In genomic region chr16:4323071-4323844, GRCh38 we compare ENCODE assay signal across 10 cellular contexts. TPM values are rescaled to one million over a fixed set of nuclear protein-coding genes. Genes with fewer than 3 reads are reported as not detected.
DNase-seq lines count a peak whose midpoint lies in the region; ATAC-seq and TF ChIP-seq lines count a peak whose summit lies in the region.
"Had no signal": no experiment of that assay in that cellular context is flagged by ENCODE, and none has a peak within 500 bp of the region (broad histone marks: within the 10 kb centered on the region; RNA-seq: fewer than 3 reads in every experiment).

No MANE protein-coding gene starts in this region.

- peak; percentile 58 for DNase-seq in endodermal cell
- peak; percentile 71 for DNase-seq in lower lobe of right lung
- DNase-seq in NCI-H774 (lab: John Stamatoyannopoulos, UW): no peak
- DNase-seq in NCI-H2227 (lab: John Stamatoyannopoulos, UW; ENCODE audit: unreplicated experiment): no peak
- no peak for DNase-seq in brain microvascular endothelial cell
- no peak for DNase-seq in WERI-Rb-1
- DNase-seq: T1000 had no signal

- no peaks in the 10 kb centered on the region for H3K27me3 ChIP-seq in HUES48 (ENCODE audit: control insufficient read depth, insufficient read depth, low read length)
- no peaks in the 10 kb centered on the region for H3K27me3 ChIP-seq in endodermal cell (ENCODE audit: control insufficient read depth, insufficient read depth, low read length, poor library complexity, severe bottlenecking)
- no peaks in the 10 kb centered on the region for H3K27me3 ChIP-seq in lower lobe of right lung (ENCODE audit: low read depth)
- no peaks in the 10 kb centered on the region for H3K27me3 ChIP-seq in brain microvascular endothelial cell (replicated peaks)
- no peaks in the 10 kb centered on the region for H3K27me3 ChIP-seq in WERI-Rb-1 (ENCODE audit: insufficient read depth, low read depth, severe bottlenecking)

- TF ChIP-seq CTCF in endodermal cell (conservative IDR thresholded peaks at IDR 0.05): no peak
- no peak for TF ChIP-seq CTCF in lower lobe of right lung (IDR thresholded peaks at IDR 0.05)
- no peak for TF ChIP-seq CTCF in brain microvascular endothelial cell (IDR thresholded peaks at IDR 0.05; ENCODE audit: low read depth, low read length, missing control alignments)
- TF ChIP-seq CTCF in WERI-Rb-1 (IDR thresholded peaks at IDR 0.05; ENCODE audit: low read depth, low read length): no peak

- ATAC-seq in lower lobe of right lung: peak; percentile 58 to 60

- peak overlapping the region; percentile 61 for H3K27ac ChIP-seq in HUES48 (ENCODE audit: low read depth, low read length)
- peak overlapping the region; percentile 17 for H3K27ac ChIP-seq in endodermal cell (ENCODE audit: low read depth, low read length)
- H3K27ac ChIP-seq in lower lobe of right lung: peak overlapping the region; percentile 85
- H3K27ac ChIP-seq in temporal lobe (ENCODE audit: low read depth, low read length): peak overlapping the region; percentile 17
- no peak overlapping the region for H3K27ac ChIP-seq in brain microvascular endothelial cell
- H3K27ac ChIP-seq in WERI-Rb-1: no peak overlapping the region

- no peaks in the 10 kb centered on the region for H3K36me3 ChIP-seq in HUES48 (ENCODE audit: control insufficient read depth, insufficient read depth, low read length)
- no peaks in the 10 kb centered on the region for H3K36me3 ChIP-seq in endodermal cell (ENCODE audit: control insufficient read depth, insufficient read depth, low read length)
- H3K36me3 ChIP-seq in lower lobe of right lung: no peaks in the 10 kb centered on the region
- no peaks in the 10 kb centered on the region for H3K36me3 ChIP-seq in brain microvascular endothelial cell (replicated peaks)
- no peaks in the 10 kb centered on the region for H3K36me3 ChIP-seq in WERI-Rb-1

- no peaks in the 10 kb centered on the region for H3K27me3 Mint-ChIP-seq in endodermal cell (ENCODE audit: insufficient read depth)

- H3K9me3 ChIP-seq in HUES48 (ENCODE audit: control insufficient read depth, insufficient read depth, low read length) (no peaks in the 10 kb centered on the region), endodermal cell (ENCODE audit: control insufficient read depth, low read length) (no peaks in the 10 kb centered on the region), lower lobe of right lung (no peaks in the 10 kb centered on the region), WERI-Rb-1 (ENCODE audit: severe bottlenecking) (no peaks in the 10 kb centered on the region)

- no peaks in the 10 kb centered on the region for H3K9me3 Mint-ChIP-seq in endodermal cell
- H3K9me3 Mint-ChIP-seq: neural crest cell had no signal

- 91 to 94% methylated on average over 11 to 21 of the region's 21 CpGs for WGBS in endodermal cell (ENCODE audit: insufficient coverage in 1 of 2, insufficient read length in 1 of 2), 2 experiments

- no peaks in the 10 kb centered on the region for H3K36me3 Mint-ChIP-seq in endodermal cell (ENCODE audit: low read depth)

- H3K4me3 Mint-ChIP-seq in endodermal cell: no peak overlapping the region

- intact Hi-C loops in lower lobe of right lung (cut with DNase I): no loop called here

- in situ Hi-C loops in brain microvascular endothelial cell (cut with HindIII; ENCODE audit: low pct_ligation_motif_present, low sequenced_read_pairs): no loop called here

- H3K4me1 Mint-ChIP-seq in endodermal cell: peaks cover 6% of the 10 kb centered on the region

- H3K27ac Mint-ChIP-seq in endodermal cell: no peak overlapping the region

- no peak overlapping the region for H3K9ac ChIP-seq in HUES48 (ENCODE audit: low read depth, low read length)
- H3K9ac ChIP-seq in endodermal cell (ENCODE audit: extremely low read depth, low read length, poor library complexity, severe bottlenecking): no peak overlapping the region

- no peak overlapping the region for H3K4me3 ChIP-seq in HUES48 (ENCODE audit: low read depth, low read length)
- H3K4me3 ChIP-seq in endodermal cell (ENCODE audit: low read length): no peak overlapping the region
- peak overlapping the region; percentile 15 for H3K4me3 ChIP-seq in lower lobe of right lung
- H3K4me3 ChIP-seq in brain microvascular endothelial cell (ENCODE audit: low read depth, low read length): no peak overlapping the region
- no peak overlapping the region for H3K4me3 ChIP-seq in WERI-Rb-1 (ENCODE audit: low read depth, low read length)

- peaks cover 27% of the 10 kb centered on the region for H3K4me1 ChIP-seq in HUES48 (ENCODE audit: control insufficient read depth, insufficient read depth, low read length)
- peaks cover 9% of the 10 kb centered on the region for H3K4me1 ChIP-seq in endodermal cell (ENCODE audit: control insufficient read depth, insufficient read depth, low read length)
- H3K4me1 ChIP-seq in lower lobe of right lung: peaks cover 94% of the 10 kb centered on the region

RNA-seq across cellular contexts. Expression of gene GLIS2, which starts 7.4 kb away (rescaled TPM):
- 10 to 100 TPM in 1 of 2 donors, 1 to 10 TPM in 1; 9.1 to 13.2 TPM for total RNA-seq in endodermal cell
- 16.6 TPM for polyA plus RNA-seq in endodermal cell (2013, experiment 1 of 2)
- 15.6 TPM for polyA plus RNA-seq in endodermal cell (2013, experiment 2 of 2)
- 21.5 TPM for total RNA-seq in lower lobe of right lung
- 5.7 TPM for total RNA-seq in temporal lobe

RNA-seq across cellular contexts. Expression of gene PAM16, which starts 27.9 kb away (rescaled TPM):
- total RNA-seq in endodermal cell (10 to 100 TPM; 57.7 to 66.2 TPM), lower lobe of right lung (40.0 TPM), temporal lobe (16.7 TPM)
- polyA plus RNA-seq in endodermal cell (2013, experiment 1 of 2): 57.2 TPM
- 62.4 TPM for polyA plus RNA-seq in endodermal cell (2013, experiment 2 of 2)

RNA-seq across cellular contexts. Expression of gene VASN, which starts 48.4 kb away (rescaled TPM):
- total RNA-seq in endodermal cell (10 to 100 TPM; 10.4 to 12.1 TPM), lower lobe of right lung (17.4 TPM), temporal lobe (2.5 TPM)
- polyA plus RNA-seq in endodermal cell (2013, experiment 1 of 2): 11.5 TPM
- 11.6 TPM for polyA plus RNA-seq in endodermal cell (2013, experiment 2 of 2)

RNA-seq across cellular contexts. Expression of gene TFAP4, which starts 50.4 kb away (rescaled TPM):
- total RNA-seq in endodermal cell (10 to 100 TPM; 28.2 to 30.1 TPM), lower lobe of right lung (12.9 TPM), temporal lobe (5.7 TPM)
- polyA plus RNA-seq in endodermal cell (2013, experiment 1 of 2): 23.3 TPM
- polyA plus RNA-seq in endodermal cell (2013, experiment 2 of 2): 19.3 TPM

Comparison
In these comparisons a context has a peak if more than half of its experiments do, and no peak if none do; other contexts are left out.
1. H3K27ac ChIP-seq: peak in HUES48 (single experiment), endodermal cell (single experiment), lower lobe of right lung (single experiment) and temporal lobe (single experiment); none in brain microvascular endothelial cell (single experiment) and WERI-Rb-1 (single experiment).
2. DNase-seq: peak in endodermal cell (single experiment) and lower lobe of right lung (single experiment); none in NCI-H774 (single experiment), NCI-H2227 (single experiment), brain microvascular endothelial cell (single experiment) and WERI-Rb-1 (single experiment).